Comparison of ENCODE assay signal across 8 cellular contexts in genomic region chr11:32090774-32091370, GRCh38. TPM values are rescaled to one million over a fixed set of nuclear protein-coding genes. Genes with fewer than 3 reads are reported as not detected.
A peak's percentile ranks its signal among the peaks of the same experiment; 100 is the strongest.
DNase-seq lines count a peak whose midpoint lies in the region; ATAC-seq and TF ChIP-seq lines count a peak whose summit lies in the region.

Gene RCN1, plus strand, starts transcription at chr11:32091074. Its CDS starts 123 bp downstream, at chr11:32091197.

- no peaks in the 10 kb centered on the region for H3K36me3 ChIP-seq in CD4-positive, CD25-positive, alpha-beta regulatory T cell (ENCODE audit: control insufficient read depth, insufficient read depth, low read length)
- H3K36me3 ChIP-seq in PC-3 (ENCODE audit: low read depth, low read length): no peaks in the 10 kb centered on the region
- H3K36me3 ChIP-seq in testis (ENCODE audit: low read depth, missing control alignments): no peaks in the 10 kb centered on the region

- peak within 1 kb of the TSS; percentile 92 for H3K9ac ChIP-seq in PC-3 (ENCODE audit: low read length)

- POLR2A ChIA-PET in PC-3 (lab: Charles Lee; ENCODE audit: unreplicated experiment): interaction anchor here (0.6 to 0.7 kb wide), 2 partner anchors 30 to 207 kb away, joined by 3 to 4 read pairs; no protein-coding TSS in a partner anchor

- no peaks in the 10 kb centered on the region for H3K9me3 Mint-ChIP-seq in CD4-positive, CD25-positive, alpha-beta regulatory T cell
- H3K9me3 Mint-ChIP-seq in nephron progenitor cell: peaks cover 3% of the 10 kb centered on the region

- ATAC-seq in CD4-positive, CD25-positive, alpha-beta regulatory T cell (ENCODE audit: low read depth in 2 of 2): peak; percentile 33 to 38
- ATAC-seq in GM19324 (IDR thresholded peaks at IDR 0.05; ENCODE audit: low FRiP score, unreplicated experiment): peak; percentile 62
- ATAC-seq in HG03439 (IDR thresholded peaks at IDR 0.05; ENCODE audit: unreplicated experiment): peak; percentile 57
- ATAC-seq in PC-3: peak; percentile 70

- H3K27ac ChIP-seq in CD4-positive, CD25-positive, alpha-beta regulatory T cell (ENCODE audit: insufficient read depth, low read length, poor library complexity, severe bottlenecking): peak within 1 kb of the TSS; percentile 36
- H3K27ac ChIP-seq in PC-3 (ENCODE audit: low read length) (peak within 1 kb of the TSS; percentile 73), testis (peak within 1 kb of the TSS; percentile 90 to 91)

- peak in 1 of 3 donors; percentile 45 for DNase-seq in CD4-positive, CD25-positive, alpha-beta regulatory T cell
- DNase-seq in PC-3 (peak; percentile 61), foreskin fibroblast (peak; percentile 88 to 94), nephron progenitor cell (peak; percentile 92), testis (peak; percentile 64)
- peak; percentile 18 for DNase-seq in activated gamma-delta T cell treated with anti-CD3 and anti-CD28 coated beads, Interleukin-2, amount 50 U/mL, for 16 hours (ENCODE audit: low read depth)

- intact Hi-C loops in PC-3 (cut with micrococcal nuclease): no loop called here
- intact Hi-C loops in testis (cut with DNase I; ENCODE audit: low total_unique reads): no loop called here

- CTCF ChIA-PET in PC-3 (lab: Charles Lee): no interaction called here

- H3K27ac Mint-ChIP-seq in CD4-positive, CD25-positive, alpha-beta regulatory T cell: peak within 1 kb of the TSS; percentile 36 to 82 (median 64)
- H3K27ac Mint-ChIP-seq in nephron progenitor cell: peak within 1 kb of the TSS; percentile 100

- peak within 1 kb of the TSS; percentile 81 for H3K4me3 ChIP-seq in CD4-positive, CD25-positive, alpha-beta regulatory T cell (ENCODE audit: low read depth, low read length)
- H3K4me3 ChIP-seq in PC-3 (ENCODE audit: low read length) (peak within 1 kb of the TSS; percentile 72), foreskin fibroblast (ENCODE audit: low read depth in 1 of 2, low read length in 2 of 2) (peak within 1 kb of the TSS; percentile 80 to 96), testis (peak within 1 kb of the TSS; percentile 73 to 93)

- peaks cover 37% of the 10 kb centered on the region for H3K27me3 Mint-ChIP-seq in CD4-positive, CD25-positive, alpha-beta regulatory T cell
- H3K27me3 Mint-ChIP-seq in nephron progenitor cell (ENCODE audit: low read depth, poor library complexity): peaks cover 3% of the 10 kb centered on the region

- peaks cover 15% of the 10 kb centered on the region for H3K4me1 ChIP-seq in CD4-positive, CD25-positive, alpha-beta regulatory T cell (ENCODE audit: control insufficient read depth, insufficient read depth, low read length, poor library complexity, severe bottlenecking)
- H3K4me1 ChIP-seq in PC-3 (ENCODE audit: insufficient read depth, low read length) (peaks cover 36% of the 10 kb centered on the region), testis (peaks cover 18% of the 10 kb centered on the region)

- peak within 1 kb of the TSS; percentile 82 to 94 (median 87) for H3K4me3 Mint-ChIP-seq in CD4-positive, CD25-positive, alpha-beta regulatory T cell
- H3K4me3 Mint-ChIP-seq in nephron progenitor cell: peak within 1 kb of the TSS; percentile 91

- TF ChIP-seq CTCF in PC-3 (conservative IDR thresholded peaks at IDR 0.05; ENCODE audit: low read depth, low read length): no peak
- no peak for TF ChIP-seq CTCF in foreskin fibroblast (IDR thresholded peaks at IDR 0.05; ENCODE audit: low read depth, low read length)
- no peak for TF ChIP-seq CTCF in nephron progenitor cell (IDR thresholded peaks at IDR 0.05)
- TF ChIP-seq CTCF in testis (IDR thresholded peaks at IDR 0.05): no peak

- H3K4me2 ChIP-seq in PC-3 (ENCODE audit: low read length): peak within 1 kb of the TSS; percentile 82

- H3K9me2 ChIP-seq in PC-3 (replicated peaks; ENCODE audit: low read length): no peaks in the 10 kb centered on the region

- H3K4me1 Mint-ChIP-seq in CD4-positive, CD25-positive, alpha-beta regulatory T cell: peaks cover 0 to 22% (median 8%) of the 10 kb centered on the region in 4 donors
- H3K4me1 Mint-ChIP-seq in nephron progenitor cell: peaks cover 54% of the 10 kb centered on the region

- 0% methylated on average over 1 to 62 of the region's 69 CpGs for WGBS in testis, 2 donors

- H4K20me1 ChIP-seq in PC-3 (ENCODE audit: low read length): peaks cover 21% of the 10 kb centered on the region

- no peaks in the 10 kb centered on the region for H3K9me3 ChIP-seq in CD4-positive, CD25-positive, alpha-beta regulatory T cell (ENCODE audit: control insufficient read depth in 2 of 2, low read length in 2 of 2)
- H3K9me3 ChIP-seq in PC-3 (ENCODE audit: low read length): no peaks in the 10 kb centered on the region
- H3K9me3 ChIP-seq in testis: no peaks in the 10 kb centered on the region

- peaks cover 23% of the 10 kb centered on the region for H3K27me3 ChIP-seq in CD4-positive, CD25-positive, alpha-beta regulatory T cell (ENCODE audit: control insufficient read depth, insufficient read depth, low read length)
- H3K27me3 ChIP-seq in PC-3 (ENCODE audit: low read length) (no peaks in the 10 kb centered on the region), testis (no peaks in the 10 kb centered on the region)

- no peak for TF ChIP-seq POLR2A in testis (IDR thresholded peaks at IDR 0.05)

- no peaks in the 10 kb centered on the region for H3F3A ChIP-seq in PC-3 (ENCODE audit: low read length, unreplicated experiment)

- no peaks in the 10 kb centered on the region for H3K36me3 Mint-ChIP-seq in CD4-positive, CD25-positive, alpha-beta regulatory T cell
- peaks cover 33% of the 10 kb centered on the region for H3K36me3 Mint-ChIP-seq in nephron progenitor cell (ENCODE audit: low read depth)

- H3K79me2 ChIP-seq in PC-3 (ENCODE audit: low read length): peaks cover 44% of the 10 kb centered on the region

- H2AFZ ChIP-seq in PC-3 (ENCODE audit: low read length): peak within 1 kb of the TSS; percentile 62

- no TSS peak for BruUV-seq in PC-3 (replicated peaks; lab: Mats Ljungman, UMichigan)

RNA-seq across cellular contexts. Expression of gene RCN1, which starts in this region (rescaled TPM):
- 7.8 TPM for total RNA-seq in CD4-positive, CD25-positive, alpha-beta regulatory T cell
- polyA plus RNA-seq in CD4-positive, CD25-positive, alpha-beta regulatory T cell: 1 to 10 TPM; 5.5 to 6.1 (median 5.7) TPM
- 94.6 and 110 TPM in 2 replicates for total RNA-seq in PC-3 (2014; rRNA removed)
- 10 to 100 TPM; 44.4 to 47.3 TPM for total RNA-seq in testis
- 82.6 TPM for polyA plus RNA-seq in testis (ENCODE audit: insufficient read depth, low read depth, low replicate concordance)

Comparison
In these comparisons a context has a peak if more than half of its experiments do, and no peak if none do; other contexts are left out.
1. RNA of gene RCN1 (polyA plus RNA-seq): 82.6 TPM in testis (single experiment); 5.5 to 6.1 TPM in CD4-positive, CD25-positive, alpha-beta regulatory T cell; every median in the first group is over 10 times any median in the second.
2. H3K27ac ChIP-seq: peak in every context shown above with its lines; median percentile 90 in testis; 73 in PC-3; 36 in CD4-positive, CD25-positive, alpha-beta regulatory T cell.
3. Peak in every context shown above with its lines, with median percentiles within 50 percentile points of each other: ATAC-seq and H3K4me3 ChIP-seq.